1 cellular context compared by ENCODE assay signal in genomic region chr12:1820191-1820599, GRCh38.
TF ChIP-seq lines count a peak whose summit lies in the region.

Gene LRTM2 (plus strand): TSS chr12:1820565. CDS start chr12:1828149, 7,584 bp downstream.

TF ChIP-seq in HepG2, 621 proteins besides CTCF, POLR2A, EP300 and RAD21 (continued from another document):
- TF ChIP-seq, protein P1, sequence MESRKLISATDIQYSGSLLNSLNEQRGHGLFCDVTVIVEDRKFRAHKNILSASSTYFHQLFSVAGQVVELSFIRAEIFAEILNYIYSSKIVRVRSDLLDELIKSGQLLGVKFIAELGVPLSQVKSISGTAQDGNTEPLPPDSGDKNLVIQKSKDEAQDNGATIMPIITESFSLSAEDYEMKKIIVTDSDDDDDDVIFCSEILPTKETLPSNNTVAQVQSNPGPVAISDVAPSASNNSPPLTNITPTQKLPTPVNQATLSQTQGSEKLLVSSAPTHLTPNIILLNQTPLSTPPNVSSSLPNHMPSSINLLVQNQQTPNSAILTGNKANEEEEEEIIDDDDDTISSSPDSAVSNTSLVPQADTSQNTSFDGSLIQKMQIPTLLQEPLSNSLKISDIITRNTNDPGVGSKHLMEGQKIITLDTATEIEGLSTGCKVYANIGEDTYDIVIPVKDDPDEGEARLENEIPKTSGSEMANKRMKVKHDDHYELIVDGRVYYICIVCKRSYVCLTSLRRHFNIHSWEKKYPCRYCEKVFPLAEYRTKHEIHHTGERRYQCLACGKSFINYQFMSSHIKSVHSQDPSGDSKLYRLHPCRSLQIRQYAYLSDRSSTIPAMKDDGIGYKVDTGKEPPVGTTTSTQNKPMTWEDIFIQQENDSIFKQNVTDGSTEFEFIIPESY (CRISPR knock-in tag; IDR thresholded peaks at IDR 0.05) = 0 out of 2 replicates have a peak, but pooled peaks have one; percentile 40
- no peak for TF ChIP-seq MTERF4 (CRISPR knock-in tag; IDR thresholded peaks at IDR 0.05)
- TF ChIP-seq CSRNP1 (CRISPR knock-in tag; IDR thresholded peaks at IDR 0.05) = no peak
- no peak for TF ChIP-seq SRSF1 (optimal IDR thresholded peaks at IDR 0.05; ENCODE audit: low read depth, low read length)
- peak; percentile 51; the same call in 1 of the 2 replicates for TF ChIP-seq ZBTB38 (CRISPR knock-in tag; IDR thresholded peaks at IDR 0.05)
